In genomic region chr22:18356326-18356725, GRCh38 we compare ENCODE assay signal across 7 cellular contexts.
DNase-seq lines count a peak whose midpoint lies in the region; ATAC-seq and TF ChIP-seq lines count a peak whose summit lies in the region.
"Not testable (repeated sequence)": the region's sequence is repeated elsewhere in the genome, so short reads cannot be mapped to it uniquely, and the experiment has no call there.

No MANE protein-coding gene starts in this region.

- not testable (repeated sequence) for H3K4me1 Mint-ChIP-seq in CD14-positive monocyte; activated CD4-positive, alpha-beta T cell treated with anti-CD3 and anti-CD28 coated beads, Interleukin-2, amount 10 ng/mL, durations not matched to agents 24 days and 14 days

- not testable (repeated sequence) for ATAC-seq in Right ventricle myocardium inferior, left ventricle myocardium superior, lower lobe of right lung

- not testable (repeated sequence) for H3K9me3 ChIP-seq in lower lobe of right lung, sigmoid colon

- 86 to 90% methylated on average over 3 to 8 of the region's 9 CpGs for WGBS in sigmoid colon, 2 donors

- not testable (repeated sequence) for H3K36me3 Mint-ChIP-seq in CD14-positive monocyte; activated CD4-positive, alpha-beta T cell treated with anti-CD3 and anti-CD28 coated beads, Interleukin-2, amount 10 ng/mL, durations not matched to agents 24 days and 14 days (ENCODE audit: low read depth)

- DNase-seq in CD14-positive monocyte (ENCODE audit: low spot score) (peak; percentile 17), Right ventricle myocardium inferior (ENCODE audit: missing footprints) (peak; percentile 69), left ventricle myocardium superior (peak; percentile 18), lower lobe of right lung (peak; percentile 23), sigmoid colon (peak; percentile 33), ureter (ENCODE audit: low spot score) (peak; percentile 38)
- DNase-seq in activated CD4-positive, alpha-beta T cell treated with anti-CD3 and anti-CD28 coated beads, Interleukin-2, amount 10 ng/mL, durations not matched to agents 24 days and 14 days, result peak; percentile 52

- not testable (repeated sequence) for TF ChIP-seq CTCF in CD14-positive monocyte (IDR thresholded peaks at IDR 0.05); lower lobe of right lung (IDR thresholded peaks at IDR 0.05); sigmoid colon (IDR thresholded peaks at IDR 0.05)

- TF ChIP-seq EP300 in sigmoid colon (IDR thresholded peaks at IDR 0.05), result not testable (repeated sequence)

- TF ChIP-seq POLR2A in sigmoid colon (IDR thresholded peaks at IDR 0.05), result not testable (repeated sequence)

- H3K4me1 ChIP-seq in lower lobe of right lung, sigmoid colon: not testable (repeated sequence)

- intact Hi-C loops in CD14-positive monocyte (cut with micrococcal nuclease); activated CD4-positive, alpha-beta T cell treated with anti-CD3 and anti-CD28 coated beads, Interleukin-2, amount 10 ng/mL, durations not matched to agents 24 days and 14 days (cut with micrococcal nuclease); Right ventricle myocardium inferior (cut with DNase I); left ventricle myocardium superior (cut with micrococcal nuclease); lower lobe of right lung (cut with DNase I); sigmoid colon (cut with DNase I): not testable (repeated sequence)

- H3K36me3 ChIP-seq in lower lobe of right lung, sigmoid colon: not testable (repeated sequence)

- H3K27ac Mint-ChIP-seq in CD14-positive monocyte; activated CD4-positive, alpha-beta T cell treated with anti-CD3 and anti-CD28 coated beads, Interleukin-2, amount 10 ng/mL, durations not matched to agents 24 days and 14 days: not testable (repeated sequence)

- not testable (repeated sequence) for H3K9me3 Mint-ChIP-seq in CD14-positive monocyte; activated CD4-positive, alpha-beta T cell treated with anti-CD3 and anti-CD28 coated beads, Interleukin-2, amount 10 ng/mL, durations not matched to agents 24 days and 14 days

- H3K27me3 Mint-ChIP-seq in CD14-positive monocyte (ENCODE audit: low read depth in 3 of 3); activated CD4-positive, alpha-beta T cell treated with anti-CD3 and anti-CD28 coated beads, Interleukin-2, amount 10 ng/mL, durations not matched to agents 24 days and 14 days: not testable (repeated sequence)

- not testable (repeated sequence) for H3K4me3 ChIP-seq in lower lobe of right lung, sigmoid colon

- not testable (repeated sequence) for H3K4me3 Mint-ChIP-seq in CD14-positive monocyte; activated CD4-positive, alpha-beta T cell treated with anti-CD3 and anti-CD28 coated beads, Interleukin-2, amount 10 ng/mL, durations not matched to agents 24 days and 14 days

- H3K27me3 ChIP-seq in lower lobe of right lung (ENCODE audit: low read depth); sigmoid colon: not testable (repeated sequence)

- H3K27ac ChIP-seq in lower lobe of right lung, sigmoid colon: not testable (repeated sequence)

Comparison
In these comparisons a context has a peak if more than half of its experiments do, and no peak if none do; other contexts are left out.
1. DNase-seq: peak in every context shown above with its lines; median percentile 69 in Right ventricle myocardium inferior; 52 in activated CD4-positive, alpha-beta T cell treated with anti-CD3 and anti-CD28 coated beads, Interleukin-2, amount 10 ng/mL, durations not matched to agents 24 days and 14 days; 38 in ureter; 33 in sigmoid colon; 23 in lower lobe of right lung; 18 in left ventricle myocardium superior; 17 in CD14-positive monocyte.